7 cellular contexts compared by ENCODE assay signal in genomic region chr12:6189952-6190598, GRCh38. TPM values are rescaled to one million over a fixed set of nuclear protein-coding genes. Genes with fewer than 3 reads are reported as not detected.
DNase-seq lines count a peak whose midpoint lies in the region; ATAC-seq, FAIRE-seq and TF ChIP-seq lines count a peak whose summit lies in the region.
"Not testable (repeated sequence)": the region's sequence is repeated elsewhere in the genome, so short reads cannot be mapped to it uniquely, and the experiment has no call there.

No MANE protein-coding gene starts in this region.

- H3K27ac Mint-ChIP-seq in CD14-positive monocyte = peak overlapping the region in 2 of 7 donors; percentile 14 to 55
- H3K27ac Mint-ChIP-seq in WTC11 = 0 out of 2 replicates have a peak overlapping the region, but pooled peaks have one; percentile 22
- H3K27ac Mint-ChIP-seq in activated naive CD8-positive, alpha-beta T cell treated with anti-CD3 and anti-CD28 coated beads, Interleukin-2, amount 10 ng/mL, durations not matched to agents 7 days and 5 days = not testable (repeated sequence)
- H3K27ac Mint-ChIP-seq in naive thymus-derived CD8-positive, alpha-beta T cell = peak overlapping the region in 8 of 10 donors; percentile 14 to 91 (median 54)
- H3K27ac Mint-ChIP-seq in stimulated activated naive CD8-positive, alpha-beta T cell treated with anti-CD3 and anti-CD28 coated beads, Interleukin-15, amount 100 ng/mL, for 72 hours = peak overlapping the region in 1 of 2 donors; percentile 39

- H3K27me3 Mint-ChIP-seq in CD14-positive monocyte (ENCODE audit: low read depth in 3 of 3) = peaks cover 18 to 38% (median 34%) of the 10 kb centered on the region in 3 donors
- not testable (repeated sequence) for H3K27me3 Mint-ChIP-seq in WTC11 (ENCODE audit: low read depth); activated naive CD8-positive, alpha-beta T cell treated with anti-CD3 and anti-CD28 coated beads, Interleukin-2, amount 10 ng/mL, durations not matched to agents 7 days and 5 days
- H3K27me3 Mint-ChIP-seq in naive thymus-derived CD8-positive, alpha-beta T cell = peaks cover 0 to 23% (median 3%) of the 10 kb centered on the region in 5 donors
- peaks cover 21% of the 10 kb centered on the region for H3K27me3 Mint-ChIP-seq in stimulated activated naive CD8-positive, alpha-beta T cell treated with anti-CD3 and anti-CD28 coated beads, Interleukin-15, amount 100 ng/mL, for 72 hours

- DNase-seq in CD14-positive monocyte (ENCODE audit: low spot score) (peak; percentile 15), GDM1 (lab: John Stamatoyannopoulos, UW) (peak; percentile 35)
- DNase-seq in WTC11 (ENCODE audit: low spot score); activated naive CD8-positive, alpha-beta T cell treated with anti-CD3 and anti-CD28 coated beads, Interleukin-2, amount 10 ng/mL, durations not matched to agents 7 days and 5 days; endothelial cell of umbilical vein (ENCODE audit: low read depth, low spot score); stimulated activated naive CD8-positive, alpha-beta T cell treated with anti-CD3 and anti-CD28 coated beads, Interleukin-15, amount 100 ng/mL, for 72 hours: not testable (repeated sequence)
- peak in 1 of 10 donors; percentile 48 for DNase-seq in naive thymus-derived CD8-positive, alpha-beta T cell

- intact Hi-C loops in CD14-positive monocyte (cut with micrococcal nuclease) = loop anchor here in 1 of 2 donors (10.0 kb wide), 1 partner anchor 115 kb away; no protein-coding TSS in a partner anchor
- intact Hi-C loops in endothelial cell of umbilical vein (cut with micrococcal nuclease) = not testable (repeated sequence)

- not testable (repeated sequence) for H2AFZ ChIP-seq in endothelial cell of umbilical vein (ENCODE audit: low read depth, low read length)

- H3K36me3 Mint-ChIP-seq in CD14-positive monocyte; WTC11; activated naive CD8-positive, alpha-beta T cell treated with anti-CD3 and anti-CD28 coated beads, Interleukin-2, amount 10 ng/mL, durations not matched to agents 7 days and 5 days; naive thymus-derived CD8-positive, alpha-beta T cell: not testable (repeated sequence)

- not testable (repeated sequence) for H3K9me3 ChIP-seq in endothelial cell of umbilical vein (replicated peaks; ENCODE audit: control insufficient read depth, insufficient read depth, low read length)

- BruUV-seq in endothelial cell of umbilical vein (replicated peaks; lab: Mats Ljungman, UMichigan) = TSS peak; percentile 93

- H3K4me2 ChIP-seq in endothelial cell of umbilical vein (ENCODE audit: insufficient read depth, low read length) = not testable (repeated sequence)

- H3K4me1 ChIP-seq in endothelial cell of umbilical vein (ENCODE audit: control insufficient read depth, extremely low read depth, insufficient read depth, low read length) = not testable (repeated sequence)

- H3K9me1 ChIP-seq in endothelial cell of umbilical vein (replicated peaks; ENCODE audit: control insufficient read depth, extremely low read depth, insufficient read depth, low read length) = not testable (repeated sequence)

- not testable (repeated sequence) for H4K20me1 ChIP-seq in endothelial cell of umbilical vein (replicated peaks; ENCODE audit: control insufficient read depth, extremely low read depth, insufficient read depth, low read length)

- not testable (repeated sequence) for H3K9ac ChIP-seq in endothelial cell of umbilical vein (replicated peaks; ENCODE audit: extremely low read depth, insufficient read depth, low read length)

- TF ChIP-seq POLR2A in endothelial cell of umbilical vein (IDR thresholded peaks at IDR 0.05; ENCODE audit: low read depth, low read length) = not testable (repeated sequence)

- dilution Hi-C loops in endothelial cell of umbilical vein (cut with MboI; ENCODE audit: extremely low pct_ligation_motif_present, low sequenced_read_pairs) = not testable (repeated sequence)

- H3K9me3 Mint-ChIP-seq in CD14-positive monocyte; WTC11; activated naive CD8-positive, alpha-beta T cell treated with anti-CD3 and anti-CD28 coated beads, Interleukin-2, amount 10 ng/mL, durations not matched to agents 7 days and 5 days; naive thymus-derived CD8-positive, alpha-beta T cell; stimulated activated naive CD8-positive, alpha-beta T cell treated with anti-CD3 and anti-CD28 coated beads, Interleukin-15, amount 100 ng/mL, for 72 hours: not testable (repeated sequence)

- not testable (repeated sequence) for H3K27ac ChIP-seq in endothelial cell of umbilical vein (ENCODE audit: insufficient read depth, low read depth, low read length)

- not testable (repeated sequence) for H3K4me3 ChIP-seq in endothelial cell of umbilical vein (replicated peaks in 1 of 3; ENCODE audit: insufficient read depth in 1 of 3, low read depth in 1 of 3, low read length in 3 of 3)

- H3K4me1 Mint-ChIP-seq in CD14-positive monocyte (peaks cover 36% of the 10 kb centered on the region), WTC11 (peaks cover 40% of the 10 kb centered on the region)
- peaks cover 11% of the 10 kb centered on the region for H3K4me1 Mint-ChIP-seq in activated naive CD8-positive, alpha-beta T cell treated with anti-CD3 and anti-CD28 coated beads, Interleukin-2, amount 10 ng/mL, durations not matched to agents 7 days and 5 days
- peaks cover 23 to 28% (median 25%) of the 10 kb centered on the region in 4 donors for H3K4me1 Mint-ChIP-seq in naive thymus-derived CD8-positive, alpha-beta T cell
- peaks cover 25% of the 10 kb centered on the region for H3K4me1 Mint-ChIP-seq in stimulated activated naive CD8-positive, alpha-beta T cell treated with anti-CD3 and anti-CD28 coated beads, Interleukin-15, amount 100 ng/mL, for 72 hours

- POLR2A ChIA-PET in WTC11 (lab: Charles Lee); endothelial cell of umbilical vein (lab: Charles Lee): not testable (repeated sequence)
- POLR2A ChIA-PET in activated naive CD8-positive, alpha-beta T cell treated with anti-CD3 and anti-CD28 coated beads, Interleukin-2, amount 10 ng/mL, durations not matched to agents 7 days and 5 days (lab: Charles Lee) = interaction anchor here (1.2 kb wide), 1 partner anchor 88 kb away, joined by 3 read pairs; no protein-coding TSS in a partner anchor
- POLR2A ChIA-PET in naive thymus-derived CD8-positive, alpha-beta T cell (lab: Charles Lee) = interaction anchor here (0.5 to 3.6 kb wide), 5 partner anchors 50 to 255 kb away, joined by 3 to 13 read pairs (median 4); partner anchors contain the start of gene CD27

- H3K4me3 Mint-ChIP-seq in CD14-positive monocyte = peak overlapping the region in 1 of 2 donors; percentile 46
- H3K4me3 Mint-ChIP-seq in WTC11 = not testable (repeated sequence)
- peak overlapping the region; percentile 20 for H3K4me3 Mint-ChIP-seq in activated naive CD8-positive, alpha-beta T cell treated with anti-CD3 and anti-CD28 coated beads, Interleukin-2, amount 10 ng/mL, durations not matched to agents 7 days and 5 days
- peak overlapping the region; percentile 52 to 87 (median 70) for H3K4me3 Mint-ChIP-seq in naive thymus-derived CD8-positive, alpha-beta T cell
- peak overlapping the region; percentile 62 to 73 for H3K4me3 Mint-ChIP-seq in stimulated activated naive CD8-positive, alpha-beta T cell treated with anti-CD3 and anti-CD28 coated beads, Interleukin-15, amount 100 ng/mL, for 72 hours

- TF ChIP-seq CTCF in CD14-positive monocyte (IDR thresholded peaks at IDR 0.05); WTC11 (IDR thresholded peaks at IDR 0.05); endothelial cell of umbilical vein (IDR thresholded peaks at IDR 0.05; ENCODE audit: extremely low read depth in 1 of 2, insufficient read depth in 1 of 2, low read depth in 1 of 2, low read length in 2 of 2): not testable (repeated sequence)

- not testable (repeated sequence) for H3K36me3 ChIP-seq in endothelial cell of umbilical vein (ENCODE audit: control insufficient read depth in 2 of 2, extremely low read depth in 1 of 2, insufficient read depth in 2 of 2, low read length in 2 of 2)

- not testable (repeated sequence) for ATAC-seq in WTC11; activated naive CD8-positive, alpha-beta T cell treated with anti-CD3 and anti-CD28 coated beads, Interleukin-2, amount 10 ng/mL, durations not matched to agents 7 days and 5 days (ENCODE audit: low read depth); stimulated activated naive CD8-positive, alpha-beta T cell treated with anti-CD3 and anti-CD28 coated beads, Interleukin-15, amount 100 ng/mL, for 72 hours
- ATAC-seq in naive thymus-derived CD8-positive, alpha-beta T cell = peak in 1 of 2 donors; percentile 56

- CTCF ChIA-PET in WTC11 (lab: Charles Lee) (interaction anchor here (0.6 to 1.7 kb wide), 5 partner anchors 15 to 131 kb away, joined by 3 to 4 read pairs (median 3); no protein-coding TSS in a partner anchor), endothelial cell of umbilical vein (lab: Charles Lee) (interaction anchor here (1.1 to 1.2 kb wide), 2 partner anchors 86 to 95 kb away, joined by 3 read pairs; no protein-coding TSS in a partner anchor)

- H3K27me3 ChIP-seq in endothelial cell of umbilical vein (ENCODE audit: control insufficient read depth in 2 of 2, insufficient read depth in 2 of 2, low read length in 2 of 2) = not testable (repeated sequence)

- not testable (repeated sequence) for H3K79me2 ChIP-seq in endothelial cell of umbilical vein (ENCODE audit: control insufficient read depth, insufficient read depth, low read length)

- FAIRE-seq in endothelial cell of umbilical vein (lab: Jason Lieb, UNC) = not testable (repeated sequence)

RNA-seq across cellular contexts. Expression of gene CD9, which starts 10.1 kb away (rescaled TPM):
- polyA plus RNA-seq in CD14-positive monocyte (100 to 1,000 TPM in 1 of 2 donors, 1 to 10 TPM in 1; 7.7 to 323 TPM), endothelial cell of umbilical vein (943 and 1,225 TPM in 2 replicates)
- total RNA-seq in WTC11 (2021) (241 to 260 TPM (median 251 TPM) in 3 replicates), endothelial cell of umbilical vein (379 and 504 TPM in 2 replicates)
- total RNA-seq in activated naive CD8-positive, alpha-beta T cell treated with anti-CD3 and anti-CD28 coated beads, Interleukin-2, amount 10 ng/mL, durations not matched to agents 7 days and 5 days = 10 to 100 TPM in 1 of 2 experiments, 1 to 10 TPM in 1; 8.8 to 14.0 TPM
- 972 and 1,213 TPM in 2 replicates for polyA plus RNA-seq in endothelial cell of umbilical vein (2011; cell fraction: cytosol; rRNA removed)
- 481 and 655 TPM in 2 replicates for polyA plus RNA-seq in endothelial cell of umbilical vein (2011; cell fraction: nucleus; rRNA removed)
- 1,387 and 1,527 TPM in 2 replicates for polyA plus RNA-seq in endothelial cell of umbilical vein (2012)
- polyA minus RNA-seq in endothelial cell of umbilical vein = 848 and 909 TPM in 2 replicates
- polyA minus RNA-seq in endothelial cell of umbilical vein (2011; cell fraction: cytosol; rRNA and poly(A)+ RNA removed) = 79.2 TPM
- polyA minus RNA-seq in endothelial cell of umbilical vein (2011; cell fraction: nucleus; rRNA and poly(A)+ RNA removed) = 148 and 194 TPM in 2 replicates
- total RNA-seq in naive thymus-derived CD8-positive, alpha-beta T cell = 10 to 100 TPM in 1 of 2 experiments, 1 to 10 TPM in 1; 7.9 to 11.7 TPM
- 10 to 100 TPM; 23.4 to 43.4 (median 41.7) TPM for polyA plus RNA-seq in naive thymus-derived CD8-positive, alpha-beta T cell

Comparison
In these comparisons a context has a peak if more than half of its experiments do, and no peak if none do; other contexts are left out.
1. RNA of gene CD9, which starts 10.1 kb away (total RNA-seq): 379 to 504 TPM in endothelial cell of umbilical vein and 241 to 260 TPM in WTC11; 8.8 to 14.0 TPM in activated naive CD8-positive, alpha-beta T cell treated with anti-CD3 and anti-CD28 coated beads, Interleukin-2, amount 10 ng/mL, durations not matched to agents 7 days and 5 days and 7.9 to 11.7 TPM in naive thymus-derived CD8-positive, alpha-beta T cell; every median in the first group is over 10 times any median in the second.